Comparison of ENCODE assay signal across 17 cellular contexts in the genomic region with DNA sequence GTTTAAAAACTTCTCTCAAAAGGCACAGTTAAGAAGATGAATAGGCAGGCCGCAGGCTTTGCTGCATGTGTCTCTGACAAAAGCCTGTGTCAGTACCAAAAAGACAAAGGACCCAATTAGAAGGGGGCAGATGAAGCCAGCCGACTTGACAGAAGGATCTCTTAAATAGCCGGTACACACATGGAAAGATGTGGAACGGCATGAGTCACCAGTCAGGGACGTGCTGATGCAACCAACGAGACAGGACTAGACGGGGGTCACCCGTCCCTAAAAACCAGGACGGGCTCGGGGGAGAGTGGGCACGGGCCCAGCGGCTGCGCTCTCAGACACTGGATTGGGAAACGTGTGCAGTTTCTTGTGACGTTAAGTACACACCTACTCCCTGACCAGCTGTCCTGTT. TPM values are rescaled to one million over a fixed set of nuclear protein-coding genes. Genes with fewer than 3 reads are reported as not detected.
DNase-seq lines count a peak whose midpoint lies in the region; ATAC-seq, FAIRE-seq and TF ChIP-seq lines count a peak whose summit lies in the region.
"Had no signal": no experiment of that assay in that cellular context is flagged by ENCODE, and none has a peak within 500 bp of the region (broad histone marks: within the 10 kb centered on the region; RNA-seq: fewer than 3 reads in every experiment).

No MANE protein-coding gene starts in this region.

- DNase-seq in A549 (ENCODE audit: low read depth in 1 of 2, low spot score in 1 of 2) (no peak), dorsolateral prefrontal cortex (peak in 5 of 10 donors; percentile 31 to 82 (median 60)), medulla oblongata (ENCODE audit: extremely low spot score) (peak; percentile 54), left lung (no peak), esophagus muscularis mucosa (ENCODE audit: extremely low spot score) (no peak)
- DNase-seq: activated CD4-positive, alpha-beta T cell treated with anti-CD3 and anti-CD28 coated beads for 36 hours; activated naive CD4-positive, alpha-beta T cell treated with anti-CD3 and anti-CD28 coated beads, Interleukin-2, amount 10 ng/mL, durations not matched to agents 7 days and 5 days; CD8-positive, alpha-beta memory T cell; NCI-H1105; NCI-H2171; Right ventricle myocardium superior had no signal

- intact Hi-C loops in dorsolateral prefrontal cortex (cut with DNase I) = no loop called here
- intact Hi-C loops in left lung (cut with DNase I) = no loop called here
- intact Hi-C loops in esophagus muscularis mucosa (cut with DNase I) = no loop called here

- H3K9ac ChIP-seq in HUES64 (ENCODE audit: low read depth, low read length) = no peak overlapping the region

- H3K27ac ChIP-seq in A549 = no peak overlapping the region
- peak overlapping the region; percentile 26; the same call in 1 of the 2 replicates for H3K27ac ChIP-seq in HUES64 (ENCODE audit: low read depth, low read length)
- peak overlapping the region in 55 of 59 donors; percentile 5 to 83 (median 65) for H3K27ac ChIP-seq in dorsolateral prefrontal cortex
- H3K27ac ChIP-seq in left lung = no peak overlapping the region
- H3K27ac ChIP-seq in esophagus muscularis mucosa (replicated peaks in 1 of 4) = no peak overlapping the region

- no peak for TF ChIP-seq CTCF in A549 (IDR thresholded peaks at IDR 0.05)
- TF ChIP-seq CTCF in dorsolateral prefrontal cortex (IDR thresholded peaks at IDR 0.05 in 54 of 56, conservative IDR thresholded peaks at IDR 0.05 in 2 of 56; ENCODE audit: low read depth in 1 of 56, partially characterized antibody in 56 of 56) = no peak
- TF ChIP-seq CTCF in left lung (IDR thresholded peaks at IDR 0.05) = no peak
- no peak for TF ChIP-seq CTCF in esophagus muscularis mucosa (IDR thresholded peaks at IDR 0.05)

- H3K36me3 ChIP-seq in HUES64 (ENCODE audit: insufficient read depth, low read length) (peaks cover 34% of the 10 kb centered on the region), left lung (peaks cover 0 to 83% of the 10 kb centered on the region in 2 donors), esophagus muscularis mucosa (peaks cover 31 to 96% (median 90%) of the 10 kb centered on the region in 4 donors)

- no peak for TF ChIP-seq RAD21 in A549 (conservative IDR thresholded peaks at IDR 0.05 in 1 of 2, IDR thresholded peaks at IDR 0.05 in 1 of 2)

- no peak overlapping the region for H3K4me3 ChIP-seq in A549
- no peak overlapping the region for H3K4me3 ChIP-seq in HUES64 (ENCODE audit: low read length)
- peak overlapping the region in 1 of 59 donors; percentile 2 for H3K4me3 ChIP-seq in dorsolateral prefrontal cortex
- no peak overlapping the region for H3K4me3 ChIP-seq in left lung
- no peak overlapping the region for H3K4me3 ChIP-seq in esophagus muscularis mucosa

- 81% methylated on average over 15 of the region's 15 CpGs for WGBS in A549 (ENCODE audit: missing lambda C conversion rate)
- WGBS in HUES64 = 83% methylated on average over 15 of the region's 15 CpGs
- 79% methylated on average over 15 of the region's 15 CpGs for WGBS in esophagus muscularis mucosa

- no peak for TF ChIP-seq POLR2A in A549 (IDR thresholded peaks at IDR 0.05; ENCODE audit: low read length)
- TF ChIP-seq POLR2A in esophagus muscularis mucosa (IDR thresholded peaks at IDR 0.05; ENCODE audit: low read depth) = no peak

- no peak overlapping the region for H3K4me2 ChIP-seq in A549

- H3K27me3 ChIP-seq in HUES64 (ENCODE audit: insufficient read depth, low read length) = no peaks in the 10 kb centered on the region
- no peaks in the 10 kb centered on the region for H3K27me3 ChIP-seq in dorsolateral prefrontal cortex
- no peaks in the 10 kb centered on the region for H3K27me3 ChIP-seq in left lung
- no peaks in the 10 kb centered on the region for H3K27me3 ChIP-seq in esophagus muscularis mucosa

- POLR2A ChIA-PET in A549 (lab: Yijun Ruan, JAX) = no interaction called here

- no peak for FAIRE-seq in A549 (lab: Jason Lieb, UNC)
- FAIRE-seq: A204.1, endometrium had no signal

- CTCF ChIA-PET in A549 (lab: Yijun Ruan, JAX) = interaction anchor here (1.0 to 1.9 kb wide), 3 partner anchors 12 to 704 kb away, joined by 3 to 4 read pairs (median 4); a partner anchor contains a TSS

- TF ChIP-seq EP300 in A549 (IDR thresholded peaks at IDR 0.05) (no peak), esophagus muscularis mucosa (IDR thresholded peaks at IDR 0.05) (no peak)

- ATAC-seq in A549 (no peak), GM18519 (IDR thresholded peaks at IDR 0.05; ENCODE audit: low FRiP score, unreplicated experiment) (no peak), HG03469 (IDR thresholded peaks at IDR 0.05; ENCODE audit: unreplicated experiment) (no peak), left lung (no peak)
- ATAC-seq: activated CD4-positive, alpha-beta T cell treated with anti-CD3 and anti-CD28 coated beads for 36 hours; HCT116 had no signal

- H3K4me1 ChIP-seq in A549 = no peaks in the 10 kb centered on the region
- peaks cover 19% of the 10 kb centered on the region for H3K4me1 ChIP-seq in HUES64 (ENCODE audit: insufficient read depth, low read length)
- H3K4me1 ChIP-seq in left lung = peaks cover 0 to 11% of the 10 kb centered on the region in 2 donors
- no peaks in the 10 kb centered on the region for H3K4me1 ChIP-seq in esophagus muscularis mucosa

- H3K9me3 ChIP-seq in A549 = no peaks in the 10 kb centered on the region
- no peaks in the 10 kb centered on the region for H3K9me3 ChIP-seq in HUES64 (ENCODE audit: insufficient read depth, low read depth, low read length)
- no peaks in the 10 kb centered on the region for H3K9me3 ChIP-seq in left lung
- no peaks in the 10 kb centered on the region for H3K9me3 ChIP-seq in esophagus muscularis mucosa

TF ChIP-seq in A549, 52 proteins besides CTCF, POLR2A, EP300 and RAD21:
- TF ChIP-seq FOSL2 (IDR thresholded peaks at IDR 0.05) (no peak), FOSL2 (CRISPR knock-in tag; IDR thresholded peaks at IDR 0.05) (peak; percentile 31; the same call in 1 of the 2 replicates), HOXA7 (CRISPR knock-in tag; IDR thresholded peaks at IDR 0.05) (no peak)
TF ChIP-seq in A549: peak in this region for 1.

RNA-seq across cellular contexts. Expression of a gene that starts 34.6 kb away (rescaled TPM):
- 6.2 and 9.1 TPM in 2 replicates for polyA plus RNA-seq in A549 (2011; rRNA removed)
- polyA plus RNA-seq in A549 (2012; cell fraction: cytosol; rRNA removed) = 19.6 and 30.3 TPM in 2 replicates
- 44.1 and 63.4 TPM in 2 replicates for polyA plus RNA-seq in A549 (2012; cell fraction: nucleus; rRNA removed)
- polyA plus RNA-seq in A549 (2017; fragmentation: RNase III; extraction: RNeasy Plus Mini Kit Qiagen cat#74134 plus additional on column Dnase treatment) = 7.2 to 8.7 TPM (median 7.9 TPM) in 3 replicates
- polyA minus RNA-seq in A549 (2011; rRNA and poly(A)+ RNA removed) = 3.6 and 3.7 TPM in 2 replicates
- 28.3 TPM for polyA plus RNA-seq in HUES64 (2013, experiment 1 of 2)
- 24.4 TPM for polyA plus RNA-seq in HUES64 (2013, experiment 2 of 2)
- total RNA-seq in dorsolateral prefrontal cortex = 100 to 1,000 TPM in 2 of 120 experiments, 10 to 100 TPM in 118; 25.5 to 119 (median 63.2) TPM
- 1 to 10 TPM; 2.7 to 5.2 TPM for total RNA-seq in left lung
- total RNA-seq in esophagus muscularis mucosa = 1 to 10 TPM; 2.5 to 5.8 (median 5.1) TPM
- total RNA-seq: activated CD4-positive, alpha-beta T cell treated with anti-CD3 and anti-CD28 coated beads for 36 hours had no signal
- polyA plus RNA-seq: CD8-positive, alpha-beta memory T cell had no signal

Comparison
In these comparisons a context has a peak if more than half of its experiments do, and no peak if none do; other contexts are left out.
1. H3K27ac ChIP-seq: peak in HUES64 (single experiment) and dorsolateral prefrontal cortex (55 of 59); none in A549 (0 of 2), left lung (0 of 2) and esophagus muscularis mucosa (0 of 4).